23 cellular contexts compared by ENCODE assay signal in the genomic region with DNA sequence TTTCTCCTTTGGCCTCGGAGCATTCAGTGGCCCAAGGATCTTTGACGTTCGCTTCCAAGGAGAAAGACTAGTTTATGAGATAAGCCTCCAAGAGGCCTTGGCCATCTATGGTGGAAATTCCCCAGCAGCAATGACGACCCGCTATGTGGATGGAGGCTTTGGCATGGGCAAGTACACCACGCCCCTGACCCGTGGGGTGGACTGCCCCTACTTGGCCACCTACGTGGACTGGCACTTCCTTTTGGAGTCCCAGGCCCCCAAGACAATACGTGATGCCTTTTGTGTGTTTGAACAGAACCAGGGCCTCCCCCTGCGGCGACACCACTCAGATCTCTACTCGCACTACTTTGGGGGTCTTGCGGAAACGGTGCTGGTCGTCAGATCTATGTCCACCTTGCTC. TPM values are rescaled to one million over a fixed set of nuclear protein-coding genes. Genes with fewer than 3 reads are reported as not detected.
DNase-seq lines count a peak whose midpoint lies in the region; ATAC-seq, FAIRE-seq and TF ChIP-seq lines count a peak whose summit lies in the region.
"Had no signal": no experiment of that assay in that cellular context is flagged by ENCODE, and none has a peak within 500 bp of the region (broad histone marks: within the 10 kb centered on the region; RNA-seq: fewer than 3 reads in every experiment).

No MANE protein-coding gene starts in this region.

- H3K27me3 ChIP-seq in bronchial epithelial cell (ENCODE audit: control insufficient read depth, insufficient read depth, low read length): no peaks in the 10 kb centered on the region
- H3K27me3 ChIP-seq in tibial artery: no peaks in the 10 kb centered on the region

- H3K36me3 ChIP-seq in bronchial epithelial cell (ENCODE audit: control insufficient read depth, insufficient read depth, low read length) (no peaks in the 10 kb centered on the region), kidney (ENCODE audit: control insufficient read depth in 1 of 2, insufficient read depth in 2 of 2, low read length in 2 of 2) (no peaks in the 10 kb centered on the region), tibial artery (peaks cover 10 to 20% (median 13%) of the 10 kb centered on the region in 3 donors)

- no peak for ATAC-seq in HG03439 (IDR thresholded peaks at IDR 0.05; ENCODE audit: unreplicated experiment)
- ATAC-seq in GM21825 (IDR thresholded peaks at IDR 0.05; ENCODE audit: unreplicated experiment): no peak
- ATAC-seq: activated naive CD4-positive, alpha-beta T cell treated with anti-CD3 and anti-CD28 coated beads, Interleukin-2, amount 50 U/mL, for 72 hours; CD8-positive, alpha-beta T cell; GM12878; GM23338 had no signal

- FAIRE-seq in bronchial epithelial cell (lab: Jason Lieb, UNC) (peak; percentile 7), kidney (lab: Jason Lieb, UNC) (no peak)
- FAIRE-seq: GM12878 had no signal

- H3K4me3 ChIP-seq in bronchial epithelial cell (ENCODE audit: low read depth, low read length): no peak overlapping the region
- peak overlapping the region; percentile 24 to 44 for H3K4me3 ChIP-seq in kidney (ENCODE audit: low read length in 2 of 2)
- peak overlapping the region; percentile 62 to 72 for H3K4me3 ChIP-seq in tibial artery
- H3K4me3 ChIP-seq: GM12878, GM23338, hepatocyte had no signal

- TF ChIP-seq CTCF in bronchial epithelial cell (IDR thresholded peaks at IDR 0.05; ENCODE audit: insufficient read depth, low read length, severe bottlenecking) (no peak), kidney (IDR thresholded peaks at IDR 0.05; ENCODE audit: borderline replicate concordance, extremely low read depth, insufficient read depth) (no peak), tibial artery (IDR thresholded peaks at IDR 0.05) (no peak)

- DNase-seq in bronchial epithelial cell (ENCODE audit: low read depth) (no peak), kidney (no peak), posterior vena cava (ENCODE audit: low spot score) (peak; percentile 76), tibial artery (peak; percentile 56 to 87), DMS53 treated with DMSO at 0.1 percent for 48 hours (lab: John Stamatoyannopoulos, UW; ENCODE audit: unreplicated experiment) (no peak), SKM-1 (lab: John Stamatoyannopoulos, UW; ENCODE audit: unreplicated experiment) (no peak)
- DNase-seq: activated CD4-positive, alpha-beta T cell treated with anti-CD3 and anti-CD28 coated beads, Interleukin-2, amount 10 ng/mL, durations not matched to agents 24 days and 14 days; CD8-positive, alpha-beta T cell; DMS79; NCI-H1694; NCI-H2227 treated with DMSO at 0.1 percent for 48 hours; NCI-H82; OCI-M1; posterior cingulate gyrus; SIG-M5; substantia nigra; T-helper 1 cell had no signal

- H3K4me1 ChIP-seq in kidney (ENCODE audit: control insufficient read depth in 1 of 2, insufficient read depth in 1 of 2, low read depth in 1 of 2, low read length in 2 of 2): peaks cover 9 to 23% of the 10 kb centered on the region in 2 donors
- peaks cover 0 to 56% (median 25%) of the 10 kb centered on the region in 4 donors for H3K4me1 ChIP-seq in tibial artery

- H3K27ac ChIP-seq in kidney (ENCODE audit: low read depth in 2 of 2, low read length in 2 of 2) (peak overlapping the region; percentile 2 to 22), tibial artery (peak overlapping the region; percentile 90 to 96)
- H3K27ac ChIP-seq: hepatocyte had no signal

- intact Hi-C loops in kidney (cut with DNase I) (no loop called here), posterior vena cava (cut with DNase I) (no loop called here), tibial artery (cut with DNase I; ENCODE audit: low total_unique reads) (no loop called here)

- H3K9me3 ChIP-seq in kidney (ENCODE audit: control insufficient read depth in 1 of 2, low read length in 2 of 2) (no peaks in the 10 kb centered on the region), tibial artery (no peaks in the 10 kb centered on the region)

- peak overlapping the region in 1 of 2 donors; percentile 39 for H3K9ac ChIP-seq in kidney (ENCODE audit: low read length in 2 of 2)

RNA-seq across cellular contexts. Expression of gene AOC3, which starts 1.4 kb away (rescaled TPM):
- 0.26 TPM in 2 replicates for total RNA-seq in bronchial epithelial cell
- 40.6 TPM for total RNA-seq in kidney
- 15.1 TPM for polyA plus RNA-seq in kidney (ENCODE audit: insufficient read depth, low read depth, low replicate concordance)
- 100 to 1,000 TPM; 223 to 342 TPM for total RNA-seq in posterior vena cava

RNA-seq across cellular contexts. Expression of gene AOC2, which starts 8.0 kb away (rescaled TPM):
- total RNA-seq in bronchial epithelial cell (0.79 and 1.0 TPM in 2 replicates), kidney (1.2 TPM), posterior vena cava (under 1 TPM; 0.86 to 0.88 TPM)
- polyA plus RNA-seq in kidney (ENCODE audit: insufficient read depth, low read depth, low replicate concordance): 0.58 TPM

RNA-seq across cellular contexts. Expression of gene PSME3, which starts 19.2 kb away (rescaled TPM):
- total RNA-seq in bronchial epithelial cell (57.7 and 72.5 TPM in 2 replicates), kidney (115 TPM), posterior vena cava (10 to 100 TPM; 68.2 to 80.6 TPM)
- 60.3 TPM for polyA plus RNA-seq in kidney (ENCODE audit: insufficient read depth, low read depth, low replicate concordance)

RNA-seq across cellular contexts. Expression of gene BECN1, which starts 28.3 kb away (rescaled TPM):
- total RNA-seq in bronchial epithelial cell (123 and 200 TPM in 2 replicates), kidney (95.1 TPM), posterior vena cava (10 to 100 TPM; 78.6 to 88.3 TPM)
- 65.9 TPM for polyA plus RNA-seq in kidney (ENCODE audit: insufficient read depth, low read depth, low replicate concordance)

RNA-seq across cellular contexts. Expression of gene G6PC1, which starts 48.2 kb away (rescaled TPM):
- total RNA-seq in bronchial epithelial cell: not detected in 2 replicates
- total RNA-seq in kidney: 0.16 TPM
- polyA plus RNA-seq in kidney (ENCODE audit: insufficient read depth, low read depth, low replicate concordance): 10.5 TPM
- not detected for total RNA-seq in posterior vena cava
- total RNA-seq: activated CD4-positive, alpha-beta T cell treated with anti-CD3 and anti-CD28 coated beads, Interleukin-2, amount 10 ng/mL, durations not matched to agents 24 days and 14 days; activated naive CD4-positive, alpha-beta T cell treated with anti-CD3 and anti-CD28 coated beads, Interleukin-2, amount 50 U/mL, for 72 hours; CD8-positive, alpha-beta T cell; GM12878; GM23338 had no signal
- polyA plus RNA-seq: GM12878, GM23338 had no signal

Comparison
In these comparisons a context has a peak if more than half of its experiments do, and no peak if none do; other contexts are left out.
1. DNase-seq: peak in posterior vena cava (single experiment) and tibial artery (2 of 2); none in bronchial epithelial cell (single experiment), kidney (single experiment), DMS53 treated with DMSO at 0.1 percent for 48 hours (single experiment) and SKM-1 (single experiment).
2. RNA of gene AOC3, which starts 1.4 kb away (total RNA-seq): 223 to 342 TPM in posterior vena cava and 40.6 TPM in kidney (single experiment); 0.26 TPM in bronchial epithelial cell; every median in the first group is over 10 times any median in the second.